Comparison of ENCODE assay signal across 1 cellular context in genomic region chr5:157821405-157821804, GRCh38.
TF ChIP-seq lines count a peak whose summit lies in the region.

No MANE protein-coding gene starts in this region.

TF ChIP-seq in GM12878, 131 proteins besides CTCF, POLR2A, EP300 and RAD21 (continued from another document):
- no peak for TF ChIP-seq KLF5 (IDR thresholded peaks at IDR 0.05; ENCODE audit: partially characterized antibody)
- TF ChIP-seq ATF2 (IDR thresholded peaks at IDR 0.05; ENCODE audit: low read length): no peak
- TF ChIP-seq ZBED1 (IDR thresholded peaks at IDR 0.05; ENCODE audit: borderline replicate concordance): no peak
- TF ChIP-seq MXI1 (IDR thresholded peaks at IDR 0.05; ENCODE audit: low read depth, low read length): no peak
- TF ChIP-seq NRF1 (conservative IDR thresholded peaks at IDR 0.05; ENCODE audit: low read depth, low read length): no peak
